In genomic region chr4:154230723-154231122, GRCh38 we compare ENCODE assay signal across 35 cellular contexts.
"Had no signal": no experiment of that assay in that cellular context is flagged by ENCODE, and none has a peak within 500 bp of the region (broad histone marks: within the 10 kb centered on the region; RNA-seq: fewer than 3 reads in every experiment).

No MANE protein-coding gene starts in this region.

- DNase-seq: Karpas-422, Kasumi-1, MG63, MM.1S, MV-4-11, NCI-H1048, NCI-H1092, NCI-H1092 treated with DMSO at 0.1 percent for 48 hours, NCI-H1105, NCI-H1105 treated with DMSO at 0.1 percent for 48 hours, NCI-H1417, NCI-H1417 treated with DMSO at 0.1 percent for 48 hours, NCI-H1436, NCI-H1436 treated with DMSO at 0.1 percent for 48 hours, NCI-H146, NCI-H1694, NCI-H1694 treated with DMSO at 0.1 percent for 48 hours, NCI-H187, NCI-H187 treated with DMSO at 0.1 percent for 48 hours, NCI-H1930, NCI-H2029, NCI-H2029 treated with DMSO at 0.1 percent for 48 hours, NCI-H2081, NCI-H2081 treated with DMSO at 0.1 percent for 48 hours, NCI-H2107, NCI-H2171, NCI-H2171 treated with DMSO at 0.1 percent for 48 hours, NCI-H2227 treated with DMSO at 0.1 percent for 48 hours, NCI-H226, NCI-H345, NCI-H446, NCI-H446 treated with DMSO at 0.1 percent for 48 hours, NCI-H510A, NCI-H510A treated with DMSO at 0.1 percent for 48 hours had no signal

- H3K4me2 ChIP-seq: KMS-11 had no signal

- H3K36me3 ChIP-seq: MG63 had no signal

- H3K4me3 ChIP-seq: MG63 had no signal

- H3K9ac ChIP-seq: KMS-11 had no signal

- H3K27me3 ChIP-seq: MG63 had no signal

- H3K9me3 ChIP-seq: MG63 had no signal

- H3K27ac ChIP-seq: KMS-11 had no signal
